32 cellular contexts compared by ENCODE assay signal in the genomic region with DNA sequence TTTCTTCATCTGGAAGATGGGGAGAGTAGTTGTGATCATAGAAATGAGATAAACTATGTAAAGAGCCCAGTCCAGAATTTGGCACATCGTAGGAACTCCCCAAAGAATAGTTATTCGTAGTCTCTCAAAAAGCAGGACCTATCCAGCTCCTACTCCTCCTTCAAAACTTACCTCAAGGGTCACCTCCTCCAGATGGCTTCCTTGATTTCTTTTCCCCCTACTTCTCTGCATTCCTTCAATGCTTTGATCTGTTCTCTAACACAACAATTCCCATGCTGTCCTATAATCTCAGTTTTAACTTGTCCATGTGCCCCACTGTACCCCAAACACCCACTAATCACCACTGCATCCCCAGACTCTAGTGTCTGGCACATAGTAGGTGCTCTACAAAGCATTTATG.
"Had no signal": no experiment of that assay in that cellular context is flagged by ENCODE, and none has a peak within 500 bp of the region (broad histone marks: within the 10 kb centered on the region; RNA-seq: fewer than 3 reads in every experiment).

No MANE protein-coding gene starts in this region.

- ATAC-seq: activated CD8-positive, alpha-beta T cell treated with anti-CD3 and anti-CD28 coated beads for 36 hours; activated naive CD4-positive, alpha-beta T cell treated with anti-CD3 and anti-CD28 coated beads, Interleukin-2, amount 50 U/mL, for 72 hours; activated T-cell treated with anti-CD3 and anti-CD28 coated beads, Interleukin-2, amount 50 U/mL, for 4 hours; activated T-cell treated with anti-CD3 and anti-CD28 coated beads, Interleukin-2, amount 50 U/mL, for 72 hours; activated T-helper 17 cell treated with anti-CD3 and anti-CD28 coated beads, Interleukin-2, amount 50 U/mL, for 72 hours had no signal

- DNase-seq: activated B cell treated with CpG ODN at 0.5 μM for 24 hours; activated CD4-positive, alpha-beta memory T cell treated with anti-CD3 and anti-CD28 coated beads for 36 hours; activated CD4-positive, alpha-beta T cell treated with anti-CD3 and anti-CD28 coated beads for 4 hours; activated CD4-positive, alpha-beta T cell treated with anti-CD3 and anti-CD28 coated beads, Interleukin-2, amount 10 ng/mL, durations not matched to agents 24 days and 14 days; activated CD4-positive, alpha-beta T cell treated with anti-CD3 and anti-CD28 coated beads, Interleukin-2, amount 50 U/mL, for 1 hour; activated CD4-positive, alpha-beta T cell treated with anti-CD3 and anti-CD28 coated beads, Interleukin-2, amount 50 U/mL, for 4 hours; activated CD4-positive, CD25-positive, alpha-beta regulatory T cell treated with anti-CD3 and anti-CD28 coated beads, Interleukin-2, amount 50 U/mL, for 72 hours; activated CD8-positive, alpha-beta memory T cell treated with anti-CD3 and anti-CD28 coated beads, Interleukin-2, amount 50 U/mL, for 4 hours; activated CD8-positive, alpha-beta T cell treated with anti-CD3 and anti-CD28 coated beads for 36 hours; activated effector memory CD4-positive, alpha-beta T cell treated with anti-CD3 and anti-CD28 coated beads, Interleukin-2, amount 50 U/mL, for 16 hours; activated gamma-delta T cell treated with Interleukin-2 at 50 U/mL for 16 hours; activated naive CD4-positive, alpha-beta T cell; activated naive CD4-positive, alpha-beta T cell treated with anti-CD3 and anti-CD28 coated beads for 36 hours; activated naive CD4-positive, alpha-beta T cell treated with anti-CD3 and anti-CD28 coated beads, Interleukin-2, amount 50 U/mL, for 16 hours; activated naive CD8-positive, alpha-beta T cell treated with anti-CD3 and anti-CD28 coated beads for 36 hours; activated T-cell treated with anti-CD3 and anti-CD28 coated beads for 4 hours; activated T-cell treated with anti-CD3 and anti-CD28 coated beads, Interleukin-2, amount 50 U/mL, for 1 hour; activated T-cell treated with anti-CD3 and anti-CD28 coated beads, Interleukin-2, amount 50 U/mL, for 4 hours; activated T-cell treated with anti-CD3 and anti-CD28 coated beads, Interleukin-2, amount 50 U/mL, for 72 hours; amygdala; anterior cingulate cortex; cerebellar nuclear complex; colonic mucosa; T-helper 2 cell; T-helper 9 cell had no signal

- H3K4me1 ChIP-seq: ascending aorta, colonic mucosa had no signal

- H3K27me3 ChIP-seq: ascending aorta, cardiac muscle cell, colonic mucosa had no signal

- H3K4me3 ChIP-seq: ascending aorta, cardiac muscle cell, colonic mucosa had no signal

- H3K27ac ChIP-seq: ascending aorta, cardiac muscle cell, colonic mucosa, VCaP had no signal

- FAIRE-seq: bronchial epithelial cell, TTC549 had no signal

- H3K36me3 ChIP-seq: ascending aorta, cardiac muscle cell, colonic mucosa had no signal

- H3K9me3 ChIP-seq: ascending aorta, colonic mucosa had no signal
